18 cellular contexts compared by ENCODE assay signal in genomic region chr14:70993931-70994330, GRCh38.
A peak's percentile ranks its signal among the peaks of the same experiment; 100 is the strongest.
DNase-seq lines count a peak whose midpoint lies in the region; ATAC-seq, FAIRE-seq and TF ChIP-seq lines count a peak whose summit lies in the region.
"Had no signal": no experiment of that assay in that cellular context is flagged by ENCODE, and none has a peak within 500 bp of the region (broad histone marks: within the 10 kb centered on the region; RNA-seq: fewer than 3 reads in every experiment).

No MANE protein-coding gene starts in this region.

- no peak overlapping the region for H3K4me3 ChIP-seq in RWPE2 (ENCODE audit: severe bottlenecking)
- H3K4me3 ChIP-seq: BLaER1 had no signal

- peak; percentile 53; the same call in 1 of the 3 replicates for ATAC-seq in RWPE2 (ENCODE audit: low read depth)
- no peak for ATAC-seq in HG03521 (IDR thresholded peaks at IDR 0.05; ENCODE audit: unreplicated experiment)
- no peak for ATAC-seq in GM21529 (IDR thresholded peaks at IDR 0.05; ENCODE audit: unreplicated experiment)
- ATAC-seq: CD8-positive, alpha-beta T cell had no signal

- no peaks in the 10 kb centered on the region for H3K9me3 ChIP-seq in RWPE2 (ENCODE audit: severe bottlenecking)
- H3K9me3 ChIP-seq: BE2C, BLaER1, Caco-2 had no signal

- H3K4me1 ChIP-seq in RWPE2 (ENCODE audit: insufficient read depth, poor library complexity, severe bottlenecking), result no peaks in the 10 kb centered on the region
- H3K4me1 ChIP-seq: BE2C had no signal

- H3K36me3 ChIP-seq in RWPE2 (ENCODE audit: low read depth), result peaks cover 26% of the 10 kb centered on the region
- H3K36me3 ChIP-seq: BE2C had no signal

- no peaks in the 10 kb centered on the region for H3K27me3 ChIP-seq in RWPE2 (ENCODE audit: insufficient read depth, poor library complexity, severe bottlenecking)
- H3K27me3 ChIP-seq: BE2C, BLaER1 had no signal

- TF ChIP-seq CTCF in RWPE2 (IDR thresholded peaks at IDR 0.05; ENCODE audit: poor library complexity, severe bottlenecking), result no peak

- no peak overlapping the region for H3K27ac ChIP-seq in RWPE2 (ENCODE audit: poor library complexity, severe bottlenecking)
- H3K27ac ChIP-seq: BLaER1 had no signal

- DNase-seq in HTR-8/SVneo (ENCODE audit: insufficient read length, low spot score), result no peak
- no peak for DNase-seq in RWPE2 (ENCODE audit: low spot score)
- DNase-seq in NCI-H1092 treated with DMSO at 0.1 percent for 48 hours (lab: John Stamatoyannopoulos, UW), result no peak
- DNase-seq: 8988T; ACHN; BE2C; C1 segment of cervical spinal cord; Caco-2; Calu3; CD4-positive, alpha-beta T cell; CD8-positive, alpha-beta T cell; DMS79 treated with DMSO at 0.1 percent for 48 hours; GF-D8 had no signal

- peak; percentile 74 for FAIRE-seq in HTR-8/SVneo (lab: Jason Lieb, UNC)
- FAIRE-seq: D721Med, GM12891 had no signal
